Comparison of ENCODE assay signal across 8 cellular contexts in genomic region chr13:49444517-49445395, GRCh38.
A peak's percentile ranks its signal among the peaks of the same experiment; 100 is the strongest.
DNase-seq lines count a peak whose midpoint lies in the region; ATAC-seq lines count a peak whose summit lies in the region.

No MANE protein-coding gene starts in this region.

- no peaks in the 10 kb centered on the region for H3K27me3 Mint-ChIP-seq in central memory CD8-positive, alpha-beta T cell
- H3K27me3 Mint-ChIP-seq in stimulated activated naive B cell treated with anti-CD40 and anti-IgM and Interleukin-4, amounts not matched to agents 10 μg/mL and 1 μg/mL and 100 μg/mL, for 72 hours = no peaks in the 10 kb centered on the region

- H3K36me3 Mint-ChIP-seq in central memory CD8-positive, alpha-beta T cell (ENCODE audit: insufficient read depth) = peaks cover 25% of the 10 kb centered on the region
- peaks cover 16 to 37% of the 10 kb centered on the region in 2 donors for H3K36me3 Mint-ChIP-seq in stimulated activated naive B cell treated with anti-CD40 and anti-IgM and Interleukin-4, amounts not matched to agents 10 μg/mL and 1 μg/mL and 100 μg/mL, for 72 hours

- no peak overlapping the region for H3K27ac ChIP-seq in HUES6 (ENCODE audit: low read depth, low read length)

- H3K4me3 Mint-ChIP-seq in central memory CD8-positive, alpha-beta T cell = peak overlapping the region; percentile 84
- H3K4me3 Mint-ChIP-seq in stimulated activated naive B cell treated with anti-CD40 and anti-IgM and Interleukin-4, amounts not matched to agents 10 μg/mL and 1 μg/mL and 100 μg/mL, for 72 hours = peak overlapping the region; percentile 90 to 91

- ATAC-seq in GM18861 (IDR thresholded peaks at IDR 0.05; ENCODE audit: unreplicated experiment) = peak; percentile 3
- peak; percentile 13 for ATAC-seq in central memory CD8-positive, alpha-beta T cell (replicated peaks; ENCODE audit: extremely low read depth, poor library complexity, severe bottlenecking)
- peak; percentile 24 to 30 for ATAC-seq in stimulated activated naive B cell treated with anti-CD40 and anti-IgM and Interleukin-4, amounts not matched to agents 10 μg/mL and 1 μg/mL and 100 μg/mL, for 72 hours (replicated peaks)

- H3K27ac Mint-ChIP-seq in central memory CD8-positive, alpha-beta T cell (ENCODE audit: low read depth) = peak overlapping the region; percentile 98
- H3K27ac Mint-ChIP-seq in stimulated activated naive B cell treated with anti-CD40 and anti-IgM and Interleukin-4, amounts not matched to agents 10 μg/mL and 1 μg/mL and 100 μg/mL, for 72 hours = peak overlapping the region; percentile 96

- peaks cover 8% of the 10 kb centered on the region; the same call in 1 of the 2 replicates for H3K4me1 ChIP-seq in HUES6 (ENCODE audit: control insufficient read depth, insufficient read depth, low read length)

- peak overlapping the region; percentile 90 for H3K4me3 ChIP-seq in HUES6 (ENCODE audit: low read depth, low read length)

- H3K9me3 ChIP-seq in HUES6 (ENCODE audit: control insufficient read depth, insufficient read depth, low read depth, low read length) = no peaks in the 10 kb centered on the region

- peaks cover 50% of the 10 kb centered on the region for H3K4me1 Mint-ChIP-seq in central memory CD8-positive, alpha-beta T cell
- peaks cover 12 to 52% of the 10 kb centered on the region in 2 donors for H3K4me1 Mint-ChIP-seq in stimulated activated naive B cell treated with anti-CD40 and anti-IgM and Interleukin-4, amounts not matched to agents 10 μg/mL and 1 μg/mL and 100 μg/mL, for 72 hours

- no peaks in the 10 kb centered on the region for H3K27me3 ChIP-seq in HUES6 (ENCODE audit: control insufficient read depth, insufficient read depth, low read length)

- peak overlapping the region; percentile 62 for H3K9ac ChIP-seq in HUES6 (ENCODE audit: low read length)

- H3K9me3 Mint-ChIP-seq in central memory CD8-positive, alpha-beta T cell = peaks cover 4% of the 10 kb centered on the region
- no peaks in the 10 kb centered on the region for H3K9me3 Mint-ChIP-seq in stimulated activated naive B cell treated with anti-CD40 and anti-IgM and Interleukin-4, amounts not matched to agents 10 μg/mL and 1 μg/mL and 100 μg/mL, for 72 hours

- peak; percentile 41 for DNase-seq in Ammon's horn (ENCODE audit: low spot score)
- peak; percentile 80 for DNase-seq in SW480 (ENCODE audit: low spot score)
- peak; percentile 15 to 27 for DNase-seq in central memory CD8-positive, alpha-beta T cell (ENCODE audit: low spot score in 2 of 2)
- peak; percentile 64 for DNase-seq in kidney tubule cell (ENCODE audit: low spot score)
- DNase-seq in stimulated activated naive B cell treated with anti-CD40 and anti-IgM and Interleukin-4, amounts not matched to agents 10 μg/mL and 1 μg/mL and 100 μg/mL, for 72 hours = peak; percentile 52
- no peak for DNase-seq in NCI-H2081 treated with DMSO at 0.1 percent for 48 hours (lab: John Stamatoyannopoulos, UW)

- H3K36me3 ChIP-seq in HUES6 (ENCODE audit: control insufficient read depth, insufficient read depth, low read length) = no peaks in the 10 kb centered on the region
